Comparison of ENCODE assay signal across 10 cellular contexts in genomic region chr9:89177401-89178161, GRCh38. TPM values are rescaled to one million over a fixed set of nuclear protein-coding genes. Genes with fewer than 3 reads are reported as not detected.
DNase-seq lines count a peak whose midpoint lies in the region; ATAC-seq, FAIRE-seq and TF ChIP-seq lines count a peak whose summit lies in the region.
"Had no signal": no experiment of that assay in that cellular context is flagged by ENCODE, and none has a peak within 500 bp of the region (broad histone marks: within the 10 kb centered on the region; RNA-seq: fewer than 3 reads in every experiment).

No MANE protein-coding gene starts in this region.

- no peak for TF ChIP-seq CTCF in upper lobe of right lung (IDR thresholded peaks at IDR 0.05)

- H3K79me1 ChIP-seq in mesenchymal stem cell (replicated peaks; ENCODE audit: low read length, poor library complexity, severe bottlenecking) = peaks cover 19% of the 10 kb centered on the region

- H3K36me3 Mint-ChIP-seq in activated CD4-positive, alpha-beta T cell treated with anti-CD3 and anti-CD28 coated beads, Interleukin-2, amount 10 ng/mL, durations not matched to agents 24 days and 14 days (ENCODE audit: low read depth) = peaks cover 1% of the 10 kb centered on the region
- H3K36me3 Mint-ChIP-seq: activated naive CD8-positive, alpha-beta T cell treated with anti-CD3 and anti-CD28 coated beads, Interleukin-2, amount 10 ng/mL, durations not matched to agents 7 days and 5 days; naive B cell had no signal

- H3K9me3 Mint-ChIP-seq in activated CD4-positive, alpha-beta T cell treated with anti-CD3 and anti-CD28 coated beads, Interleukin-2, amount 10 ng/mL, durations not matched to agents 24 days and 14 days = no peaks in the 10 kb centered on the region
- H3K9me3 Mint-ChIP-seq: activated naive CD8-positive, alpha-beta T cell treated with anti-CD3 and anti-CD28 coated beads, Interleukin-2, amount 10 ng/mL, durations not matched to agents 7 days and 5 days had no signal

- H3K4me3 Mint-ChIP-seq in activated CD4-positive, alpha-beta T cell treated with anti-CD3 and anti-CD28 coated beads, Interleukin-2, amount 10 ng/mL, durations not matched to agents 24 days and 14 days = no peak overlapping the region

- WGBS in mesenchymal stem cell = 1% methylated on average over 59 of the region's 59 CpGs

- no peak overlapping the region for H3K14ac ChIP-seq in mesenchymal stem cell (ENCODE audit: low read length in 2 of 2)

- H4K91ac ChIP-seq in mesenchymal stem cell (ENCODE audit: low read length) = peak overlapping the region; percentile 11

- peak overlapping the region; percentile 78 for H4K8ac ChIP-seq in mesenchymal stem cell (ENCODE audit: low read length)

- peaks cover 12% of the 10 kb centered on the region for H3K4me1 Mint-ChIP-seq in activated CD4-positive, alpha-beta T cell treated with anti-CD3 and anti-CD28 coated beads, Interleukin-2, amount 10 ng/mL, durations not matched to agents 24 days and 14 days

- H3K9ac ChIP-seq in duodenal mucosa (ENCODE audit: low read depth in 1 of 2, low read length in 2 of 2) = no peak overlapping the region
- H3K9ac ChIP-seq in mesenchymal stem cell (ENCODE audit: low read length) = peak overlapping the region; percentile 77

- H3K27me3 Mint-ChIP-seq in activated CD4-positive, alpha-beta T cell treated with anti-CD3 and anti-CD28 coated beads, Interleukin-2, amount 10 ng/mL, durations not matched to agents 24 days and 14 days = peaks cover 68% of the 10 kb centered on the region

- FAIRE-seq in H54 (lab: Jason Lieb, UNC) = no peak

- H3K9me3 ChIP-seq in duodenal mucosa (ENCODE audit: control insufficient read depth in 1 of 2, low read length in 2 of 2) (no peaks in the 10 kb centered on the region), mesenchymal stem cell (ENCODE audit: control insufficient read depth, low read length) (no peaks in the 10 kb centered on the region), upper lobe of right lung (no peaks in the 10 kb centered on the region)

- peak; percentile 54 for DNase-seq in activated CD4-positive, alpha-beta T cell treated with anti-CD3 and anti-CD28 coated beads, Interleukin-2, amount 10 ng/mL, durations not matched to agents 24 days and 14 days
- no peak for DNase-seq in activated CD4-positive, alpha-beta T cell treated with anti-CD3 and anti-CD28 coated beads, Interleukin-2, amount 50 U/mL, for 4 hours
- DNase-seq in mesenchymal stem cell (peak; percentile 58), upper lobe of right lung (peak; percentile 68), H54 (ENCODE audit: insufficient read length, low spot score) (no peak), cerebellum (ENCODE audit: low spot score) (no peak)
- DNase-seq: naive B cell had no signal

- ATAC-seq in upper lobe of right lung (peak; percentile 4), GM19452 (IDR thresholded peaks at IDR 0.05; ENCODE audit: unreplicated experiment) (no peak)

- H3K27ac ChIP-seq in duodenal mucosa (ENCODE audit: low read depth, low read length) (no peak overlapping the region), mesenchymal stem cell (ENCODE audit: low read length, poor library complexity, severe bottlenecking) (no peak overlapping the region), upper lobe of right lung (peak overlapping the region; percentile 68)

- peak overlapping the region; percentile 64 to 94 for H3K18ac ChIP-seq in mesenchymal stem cell (ENCODE audit: low read depth in 1 of 2, low read length in 2 of 2)

- peak overlapping the region; percentile 98 for H3K4me2 ChIP-seq in mesenchymal stem cell (ENCODE audit: low read length, poor library complexity, severe bottlenecking)

- H2BK12ac ChIP-seq in mesenchymal stem cell (ENCODE audit: low read length in 2 of 2) = peak overlapping the region; percentile 3 to 42

- H3K4me3 ChIP-seq in duodenal mucosa (ENCODE audit: low read depth in 1 of 2, low read length in 2 of 2) = peak overlapping the region; percentile 34 to 46
- H3K4me3 ChIP-seq in mesenchymal stem cell (ENCODE audit: insufficient read depth in 1 of 2, low read depth in 1 of 2, low read length in 2 of 2) = peak overlapping the region; percentile 74 to 79
- peak overlapping the region; percentile 56 for H3K4me3 ChIP-seq in upper lobe of right lung

- TF ChIP-seq POLR2A in H54 (IDR thresholded peaks at IDR 0.05; ENCODE audit: low read depth, low read length) = no peak

- H3K27me3 ChIP-seq in duodenal mucosa (ENCODE audit: control insufficient read depth in 1 of 2, insufficient read depth in 2 of 2, low read length in 2 of 2) (peaks cover 28 to 29% of the 10 kb centered on the region in 2 donors), mesenchymal stem cell (ENCODE audit: control insufficient read depth in 1 of 2, insufficient read depth in 1 of 2, low read length in 2 of 2) (no peaks in the 10 kb centered on the region), upper lobe of right lung (peaks cover 30% of the 10 kb centered on the region)

- intact Hi-C loops in activated CD4-positive, alpha-beta T cell treated with anti-CD3 and anti-CD28 coated beads, Interleukin-2, amount 10 ng/mL, durations not matched to agents 24 days and 14 days (cut with micrococcal nuclease) = no loop called here
- intact Hi-C loops in upper lobe of right lung (cut with DNase I) = no loop called here

- H3K27ac Mint-ChIP-seq in activated CD4-positive, alpha-beta T cell treated with anti-CD3 and anti-CD28 coated beads, Interleukin-2, amount 10 ng/mL, durations not matched to agents 24 days and 14 days = no peak overlapping the region
- H3K27ac Mint-ChIP-seq: activated naive CD8-positive, alpha-beta T cell treated with anti-CD3 and anti-CD28 coated beads, Interleukin-2, amount 10 ng/mL, durations not matched to agents 7 days and 5 days; naive B cell had no signal

- no peak overlapping the region for H2BK5ac ChIP-seq in mesenchymal stem cell (ENCODE audit: low read depth, low read length, poor library complexity, severe bottlenecking)

- H3K4me1 ChIP-seq in duodenal mucosa (ENCODE audit: control insufficient read depth in 1 of 2, insufficient read depth in 2 of 2, low read length in 2 of 2) (peaks cover 27% of the 10 kb centered on the region in 2 donors), mesenchymal stem cell (ENCODE audit: control insufficient read depth, insufficient read depth, low read depth, low read length) (peaks cover 21% of the 10 kb centered on the region), upper lobe of right lung (peaks cover 15% of the 10 kb centered on the region)

- peak overlapping the region; percentile 100 for H2BK15ac ChIP-seq in mesenchymal stem cell (ENCODE audit: low read depth, poor library complexity, severe bottlenecking)

- peak overlapping the region; percentile 57 for H2AFZ ChIP-seq in mesenchymal stem cell (ENCODE audit: low read depth, low read length)

- H2AK5ac ChIP-seq in mesenchymal stem cell (ENCODE audit: low read length, severe bottlenecking) = no peak overlapping the region

- H2BK120ac ChIP-seq in mesenchymal stem cell (ENCODE audit: low read depth, low read length) = peak overlapping the region; percentile 80

- H3K36me3 ChIP-seq in duodenal mucosa (ENCODE audit: control insufficient read depth in 1 of 2, insufficient read depth in 2 of 2, low read length in 2 of 2) = no peaks in the 10 kb centered on the region
- H3K36me3 ChIP-seq in mesenchymal stem cell (ENCODE audit: control insufficient read depth in 1 of 2, insufficient read depth in 2 of 2, low read depth in 1 of 2, low read length in 2 of 2) = no peaks in the 10 kb centered on the region
- no peaks in the 10 kb centered on the region for H3K36me3 ChIP-seq in upper lobe of right lung

- H3K4ac ChIP-seq in mesenchymal stem cell (ENCODE audit: low read depth in 1 of 2, low read length in 2 of 2) = peak overlapping the region; percentile 54 to 63

- H3K23ac ChIP-seq in mesenchymal stem cell (ENCODE audit: low read length in 2 of 2) = no peak overlapping the region

RNA-seq across cellular contexts. Expression of gene SHC3, which starts 1.0 kb away (rescaled TPM):
- total RNA-seq in activated CD4-positive, alpha-beta T cell treated with anti-CD3 and anti-CD28 coated beads, Interleukin-2, amount 10 ng/mL, durations not matched to agents 24 days and 14 days = not detected in 2 replicates
- polyA plus RNA-seq in mesenchymal stem cell (2013, experiment 1 of 2) = 3.0 TPM
- 3.1 TPM for polyA plus RNA-seq in mesenchymal stem cell (2013, experiment 2 of 2)
- total RNA-seq in upper lobe of right lung = 12.9 TPM
- 28.3 TPM for total RNA-seq in cerebellum
- total RNA-seq: activated naive CD8-positive, alpha-beta T cell treated with anti-CD3 and anti-CD28 coated beads, Interleukin-2, amount 10 ng/mL, durations not matched to agents 7 days and 5 days had no signal

Comparison
In these comparisons a context has a peak if more than half of its experiments do, and no peak if none do; other contexts are left out.
1. DNase-seq: peak in activated CD4-positive, alpha-beta T cell treated with anti-CD3 and anti-CD28 coated beads, Interleukin-2, amount 10 ng/mL, durations not matched to agents 24 days and 14 days (single experiment), mesenchymal stem cell (single experiment) and upper lobe of right lung (single experiment); none in activated CD4-positive, alpha-beta T cell treated with anti-CD3 and anti-CD28 coated beads, Interleukin-2, amount 50 U/mL, for 4 hours (0 of 2), H54 (single experiment) and cerebellum (single experiment).
2. RNA of gene SHC3, which starts 1.0 kb away (total RNA-seq): 28.3 TPM in cerebellum (single experiment) and 12.9 TPM in upper lobe of right lung (single experiment); not detected in activated CD4-positive, alpha-beta T cell treated with anti-CD3 and anti-CD28 coated beads, Interleukin-2, amount 10 ng/mL, durations not matched to agents 24 days and 14 days; every median in the first group is over 10 times any median in the second.
3. Peak in every context shown above with its lines, with median percentiles within 50 percentile points of each other: H3K4me3 ChIP-seq.